Comparison of ENCODE assay signal across 32 cellular contexts in the genomic region with DNA sequence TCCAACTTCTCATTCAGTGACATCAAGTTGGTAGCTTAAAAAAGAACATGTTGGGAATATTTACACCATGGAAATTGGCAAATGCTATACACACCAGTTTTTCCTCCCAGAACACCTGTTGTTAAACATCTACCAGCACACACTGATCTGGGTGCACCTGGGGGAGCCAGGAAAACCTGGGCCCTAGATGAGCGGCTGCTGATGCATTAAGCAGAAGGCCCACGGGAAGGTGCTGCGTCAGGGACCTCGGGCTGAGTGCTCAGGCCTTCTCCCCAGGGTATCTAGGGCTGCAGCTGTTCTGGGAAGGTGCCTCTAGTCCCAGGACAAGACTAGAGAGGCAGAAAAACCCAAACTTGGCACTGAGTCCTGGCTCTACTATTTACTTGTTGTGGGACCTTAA. TPM values are rescaled to one million over a fixed set of nuclear protein-coding genes. Genes with fewer than 3 reads are reported as not detected.
"Had no signal": no experiment of that assay in that cellular context is flagged by ENCODE, and none has a peak within 500 bp of the region (broad histone marks: within the 10 kb centered on the region; RNA-seq: fewer than 3 reads in every experiment).

No MANE protein-coding gene starts in this region.

- H3K27ac ChIP-seq: brain microvascular endothelial cell, esophagus muscularis mucosa, foreskin keratinocyte, gastroesophageal sphincter had no signal

- ATAC-seq: activated T-cell treated with anti-CD3 and anti-CD28 coated beads, Interleukin-2, amount 50 U/mL, for 72 hours; effector memory CD8-positive, alpha-beta T cell; foreskin keratinocyte; gastroesophageal sphincter had no signal

- H3K4me1 ChIP-seq: foreskin keratinocyte had no signal

- H3K4me3 ChIP-seq: esophagus muscularis mucosa, gastroesophageal sphincter had no signal

- DNase-seq: activated CD4-positive, alpha-beta memory T cell treated with anti-CD3 and anti-CD28 coated beads, Interleukin-2, amount 10 ng/mL, durations not matched to agents 7 days and 5 days; activated CD4-positive, alpha-beta T cell treated with anti-CD3 and anti-CD28 coated beads for 4 hours; activated CD4-positive, alpha-beta T cell treated with anti-CD3 and anti-CD28 coated beads, Interleukin-2, amount 10 ng/mL, durations not matched to agents 7 days and 5 days; activated CD4-positive, alpha-beta T cell treated with anti-CD3 and anti-CD28 coated beads, Interleukin-2, amount 50 U/mL, for 4 hours; activated CD4-positive, CD25-positive, alpha-beta regulatory T cell; activated CD4-positive, CD25-positive, alpha-beta regulatory T cell treated with anti-CD3 and anti-CD28 coated beads, Interleukin-2, amount 50 U/mL, for 72 hours; activated CD8-positive, alpha-beta memory T cell treated with anti-CD3 and anti-CD28 coated beads, Interleukin-2, amount 50 U/mL, for 48 hours; activated effector memory CD4-positive, alpha-beta T cell treated with Interleukin-2 at 50 U/mL for 16 hours; activated gamma-delta T cell treated with Interleukin-2 at 50 U/mL for 16 hours; activated naive CD4-positive, alpha-beta T cell treated with anti-CD3 and anti-CD28 coated beads, Interleukin-2, amount 50 U/mL, for 16 hours; activated naive CD4-positive, alpha-beta T cell treated with Interleukin-2 at 50 U/mL for 16 hours; activated T-cell treated with anti-CD3 and anti-CD28 coated beads for 4 hours; activated T-cell treated with anti-CD3 and anti-CD28 coated beads, Interleukin-2, amount 50 U/mL, for 24 hours; activated T-cell treated with anti-CD3 and anti-CD28 coated beads, Interleukin-2, amount 50 U/mL, for 72 hours; amniotic stem cell; anterior cingulate cortex; brain microvascular endothelial cell; cortex of kidney; dermis blood vessel endothelial cell; effector CD4-positive, alpha-beta T cell; effector memory CD8-positive, alpha-beta T cell; erythroblast; foreskin keratinocyte; T-helper 2 cell had no signal

- FAIRE-seq: astrocyte, bronchial epithelial cell, colon had no signal

RNA-seq across cellular contexts. Expression of a gene that starts 2.8 kb away (rescaled TPM):
- total RNA-seq: activated CD4-positive, alpha-beta memory T cell treated with anti-CD3 and anti-CD28 coated beads, Interleukin-2, amount 10 ng/mL, durations not matched to agents 7 days and 5 days; activated CD4-positive, alpha-beta T cell treated with anti-CD3 and anti-CD28 coated beads, Interleukin-2, amount 10 ng/mL, durations not matched to agents 7 days and 5 days; activated T-cell treated with anti-CD3 and anti-CD28 coated beads, Interleukin-2, amount 50 U/mL, for 72 hours; astrocyte; cardiac septum; dermis blood vessel endothelial cell; foreskin keratinocyte; glomerular endothelial cell; T-helper 1 cell treated with Interleukin-12 subunit alpha and Interleukin-12 subunit beta and Interleukin-4 antibody, amounts not matched to agents 30 ng/mL and 1 ng/mL, for 36 hours had no signal
- polyA plus RNA-seq: foreskin keratinocyte had no signal
